ENCODE assay signal across 8 cellular contexts in genomic region chr17:28551421-28552186, GRCh38. TPM values are rescaled to one million over a fixed set of nuclear protein-coding genes. Genes with fewer than 3 reads are reported as not detected.
DNase-seq lines count a peak whose midpoint lies in the region; ATAC-seq, FAIRE-seq and TF ChIP-seq lines count a peak whose summit lies in the region.

No MANE protein-coding gene starts in this region.

- TF ChIP-seq POLR2A in vagina (IDR thresholded peaks at IDR 0.05): no peak

- peak overlapping the region; percentile 94 for H3K27ac Mint-ChIP-seq in memory B cell

- H3K4me1 ChIP-seq in vagina: peaks cover 13% of the 10 kb centered on the region

- H3K36me3 ChIP-seq in vagina: peaks cover 0 to 35% of the 10 kb centered on the region in 2 donors

- ATAC-seq in memory B cell (ENCODE audit: low read depth) (no peak), HG02852 (IDR thresholded peaks at IDR 0.05; ENCODE audit: unreplicated experiment) (no peak), GM21529 (IDR thresholded peaks at IDR 0.05; ENCODE audit: unreplicated experiment) (no peak)

- intact Hi-C loops in vagina (cut with DNase I): no loop called here

- no peaks in the 10 kb centered on the region for H3K9me3 ChIP-seq in vagina

- DNase-seq in EH (ENCODE audit: low read depth): peak; percentile 43
- DNase-seq in LNCaP clone FGC (ENCODE audit: low read depth): no peak
- no peak for DNase-seq in cardiac fibroblast (ENCODE audit: low read depth in 2 of 2)
- no peak for DNase-seq in memory B cell (ENCODE audit: low spot score in 2 of 2)
- no peak for DNase-seq in vagina (ENCODE audit: extremely low spot score in 2 of 2)
- DNase-seq in D721Med (ENCODE audit: insufficient read length, low spot score): no peak

- H3K4me3 ChIP-seq in LNCaP clone FGC (ENCODE audit: low read depth, low read length) (peak overlapping the region; percentile 86), cardiac fibroblast (replicated peaks in 1 of 2; ENCODE audit: low read depth in 2 of 2, low read length in 2 of 2) (peak overlapping the region; percentile 66 to 80), vagina (peak overlapping the region; percentile 73 to 78)

- FAIRE-seq in D721Med (lab: Jason Lieb, UNC): no peak

- peak overlapping the region; percentile 52 for H3K27ac ChIP-seq in vagina

- TF ChIP-seq CTCF in LNCaP clone FGC (IDR thresholded peaks at IDR 0.05; ENCODE audit: control insufficient read depth, extremely low read depth, insufficient read depth) (no peak), cardiac fibroblast (IDR thresholded peaks at IDR 0.05; ENCODE audit: low read depth, low read length) (no peak), vagina (IDR thresholded peaks at IDR 0.05) (no peak), D721Med (IDR thresholded peaks at IDR 0.05; ENCODE audit: insufficient read depth, missing control alignments) (no peak)

- no peaks in the 10 kb centered on the region for H3K9me3 Mint-ChIP-seq in memory B cell

- peaks cover 22% of the 10 kb centered on the region for H3K36me3 Mint-ChIP-seq in memory B cell

- H3K27me3 ChIP-seq in vagina: no peaks in the 10 kb centered on the region

- peaks cover 49% of the 10 kb centered on the region for H3K4me1 Mint-ChIP-seq in memory B cell

- H3K27me3 Mint-ChIP-seq in memory B cell: no peaks in the 10 kb centered on the region

- H3K4me3 Mint-ChIP-seq in memory B cell: peak overlapping the region; percentile 91

RNA-seq across cellular contexts. Expression of gene UNC119, which starts 0.8 kb away (rescaled TPM):
- total RNA-seq in vagina: 38.1 TPM

RNA-seq across cellular contexts. Expression of gene PIGS, which starts 19.7 kb away (rescaled TPM):
- 22.8 TPM for total RNA-seq in vagina

RNA-seq across cellular contexts. Expression of gene ALDOC, which starts 25.1 kb away (rescaled TPM):
- total RNA-seq in vagina: 20.1 TPM

RNA-seq across cellular contexts. Expression of gene FOXN1, which starts 45.5 kb away (rescaled TPM):
- 3.4 TPM for total RNA-seq in vagina

RNA-seq across cellular contexts. Expression of gene SPAG5, which starts 47.2 kb away (rescaled TPM):
- total RNA-seq in vagina: 8.3 TPM
